ENCODE assay signal across 14 cellular contexts in genomic region chr11:115499891-115500290, GRCh38. TPM values are rescaled to one million over a fixed set of nuclear protein-coding genes. Genes with fewer than 3 reads are reported as not detected.
DNase-seq lines count a peak whose midpoint lies in the region; ATAC-seq, FAIRE-seq and TF ChIP-seq lines count a peak whose summit lies in the region.
"Had no signal": no experiment of that assay in that cellular context is flagged by ENCODE, and none has a peak within 500 bp of the region (broad histone marks: within the 10 kb centered on the region; RNA-seq: fewer than 3 reads in every experiment).

No MANE protein-coding gene starts in this region.

- H3K27me3 ChIP-seq in HepG2 (ENCODE audit: control insufficient read depth in 1 of 2, insufficient read depth in 2 of 2, low read length in 2 of 2): no peaks in the 10 kb centered on the region; a peak in 1 of 5 replicates
- H3K27me3 ChIP-seq in right lobe of liver: no peaks in the 10 kb centered on the region
- peaks cover 11% of the 10 kb centered on the region for H3K27me3 ChIP-seq in hepatocyte

- WGBS in HepG2 (ENCODE audit: low lambda C conversion rate): 85% methylated on average over 2 of the region's 2 CpGs
- 83% methylated on average over 2 of the region's 2 CpGs for WGBS in right lobe of liver (ENCODE audit: insufficient coverage, low coverage, low lambda C conversion rate, missing lambda C conversion rate)
- WGBS in hepatocyte (ENCODE audit: low lambda C conversion rate, missing lambda C conversion rate): 87% methylated on average over 2 of the region's 2 CpGs

- no peaks in the 10 kb centered on the region for H3K9me2 ChIP-seq in hepatocyte (replicated peaks; ENCODE audit: insufficient read depth)

- DNase-seq in HepG2 (ENCODE audit: low spot score) (no peak), right lobe of liver (no peak), caudate nucleus (lab: John Stamatoyannopoulos, UW) (peak in 1 of 61 donors; percentile 19), medulla oblongata (ENCODE audit: extremely low spot score) (peak; percentile 51), activated T-cell treated with anti-CD3 and anti-CD28 coated beads for 4 hours (no peak), hepatocyte (ENCODE audit: low spot score) (no peak), activated gamma-delta T cell treated with Interleukin-2 at 50 U/mL for 16 hours (no peak), epidermal melanocyte (ENCODE audit: insufficient read length, low spot score) (no peak)
- DNase-seq: CD8-positive, alpha-beta memory T cell; NCI-H226; NCI-H524 had no signal

- no peak for TF ChIP-seq CTCF in HepG2 (CRISPR knock-in tag; IDR thresholded peaks at IDR 0.05)
- no peak for TF ChIP-seq CTCF in right lobe of liver (IDR thresholded peaks at IDR 0.05)
- no peak for TF ChIP-seq CTCF in hepatocyte (IDR thresholded peaks at IDR 0.05; ENCODE audit: poor library complexity)

- H3K36me3 ChIP-seq in HepG2 (replicated peaks in 1 of 2; ENCODE audit: control insufficient read depth in 1 of 2, insufficient read depth in 2 of 2, low read length in 2 of 2) (0 out of 5 replicates have a peak, but pooled peaks cover 0 to 1% of the 10 kb centered on the region in 2 experiments), right lobe of liver (no peaks in the 10 kb centered on the region), hepatocyte (replicated peaks; ENCODE audit: insufficient read depth, low read depth) (no peaks in the 10 kb centered on the region)
- H3K36me3 ChIP-seq: BLaER1 treated with 17β-estradiol and CSF1 and Interleukin-3, amounts not matched to agents 10 nM and 100 nM had no signal

- POLR2A ChIA-PET in HepG2 (lab: Yijun Ruan, JAX): interaction anchor here (0.9 to 1.4 kb wide), 4 partner anchors 11 to 293 kb away, joined by 3 to 6 read pairs (median 4); no protein-coding TSS in a partner anchor

- no peak overlapping the region for H3K9ac ChIP-seq in HepG2 (ENCODE audit: insufficient read depth, low read depth, low read length)
- H3K9ac ChIP-seq: BLaER1 treated with 17β-estradiol and CSF1 and Interleukin-3, amounts not matched to agents 10 nM and 100 nM had no signal

- H3K4me3 ChIP-seq in HepG2 (replicated peaks in 1 of 3; ENCODE audit: insufficient read depth in 1 of 3, low read depth in 2 of 3, low read length in 3 of 3) (peak overlapping the region in 1 of 3 experiments; percentile 92; a peak in 1 of 6 replicates), right lobe of liver (no peak overlapping the region), hepatocyte (no peak overlapping the region)
- H3K4me3 ChIP-seq: BLaER1 treated with 17β-estradiol and CSF1 and Interleukin-3, amounts not matched to agents 10 nM and 100 nM; K562 had no signal

- in situ Hi-C loops in HepG2 (cut with HindIII; ENCODE audit: extremely low pct_ligation_motif_present, low pct_unique_long_range_greater_than_20kb): loop anchor here (5.0 kb wide), 1 partner anchor 163 kb away; no protein-coding TSS in a partner anchor

- CTCF ChIA-PET in HepG2 (lab: Yijun Ruan, JAX; ENCODE audit: low intra/inter-chr PET ratio, low total read pairs): no interaction called here

- peaks cover 57% of the 10 kb centered on the region for H3K4me1 ChIP-seq in HepG2 (ENCODE audit: insufficient read depth, low read length)
- peaks cover 0 to 57% (median 8%) of the 10 kb centered on the region in 4 donors for H3K4me1 ChIP-seq in right lobe of liver
- peaks cover 19% of the 10 kb centered on the region for H3K4me1 ChIP-seq in hepatocyte (ENCODE audit: insufficient read depth)

- BruUV-seq in HepG2 (replicated peaks; lab: Mats Ljungman, UMichigan): no TSS peak

- ATAC-seq in HepG2 (no peak), right lobe of liver (no peak)
- ATAC-seq: K562 had no signal

- peak overlapping the region; percentile 87 for H3K4me2 ChIP-seq in HepG2 (ENCODE audit: low read depth, low read length)
- no peak overlapping the region for H3K4me2 ChIP-seq in hepatocyte
- H3K4me2 ChIP-seq: BLaER1 treated with 17β-estradiol and CSF1 and Interleukin-3, amounts not matched to agents 10 nM and 100 nM had no signal

- intact Hi-C loops in HepG2 (cut with micrococcal nuclease; ENCODE audit: unreplicated experiment): loop anchor here (5.0 kb wide), 3 partner anchors 78 to 123 kb away; no protein-coding TSS in a partner anchor
- intact Hi-C loops in right lobe of liver (cut with DNase I): loop anchor here in 1 of 2 donors (10.0 kb wide), 1 partner anchor 165 kb away; no protein-coding TSS in a partner anchor

- H3K79me2 ChIP-seq in HepG2 (ENCODE audit: insufficient read depth, low read length) (peaks cover 86% of the 10 kb centered on the region), hepatocyte (peaks cover 34% of the 10 kb centered on the region)

- H3K27ac ChIP-seq in HepG2 (ENCODE audit: extremely low read length, insufficient read depth, low read length) (peak overlapping the region; percentile 67), right lobe of liver (no peak overlapping the region), caudate nucleus (ENCODE audit: low read depth, low read length) (peak overlapping the region; percentile 36), hepatocyte (no peak overlapping the region)
- H3K27ac ChIP-seq: BLaER1 treated with 17β-estradiol and CSF1 and Interleukin-3, amounts not matched to agents 10 nM and 100 nM had no signal

- no peak overlapping the region for H2AFZ ChIP-seq in HepG2 (ENCODE audit: low read length)
- H2AFZ ChIP-seq in hepatocyte: no peak overlapping the region

- FAIRE-seq in HepG2 (lab: Jason Lieb, UNC): no peak
- FAIRE-seq: A204.1, K562 had no signal

- H3K9me3 ChIP-seq in HepG2 (ENCODE audit: low read length) (no peaks in the 10 kb centered on the region), right lobe of liver (no peaks in the 10 kb centered on the region), hepatocyte (ENCODE audit: low read depth) (no peaks in the 10 kb centered on the region)

- no peak for TF ChIP-seq POLR2A in HepG2 (IDR thresholded peaks at IDR 0.05; ENCODE audit: insufficient read depth in 1 of 2, low read depth in 2 of 2, low read length in 2 of 2)
- no peak for TF ChIP-seq POLR2A in right lobe of liver (IDR thresholded peaks at IDR 0.05)

- no peak for TF ChIP-seq RAD21 in HepG2 (CRISPR knock-in tag; IDR thresholded peaks at IDR 0.05)

- TF ChIP-seq EP300 in HepG2 (IDR thresholded peaks at IDR 0.05; ENCODE audit: low read depth in 2 of 2, low read length in 2 of 2): no peak
- TF ChIP-seq EP300 in HepG2 (CRISPR knock-in tag; IDR thresholded peaks at IDR 0.05; ENCODE audit: borderline replicate concordance): no peak

- H4K20me1 ChIP-seq in HepG2 (ENCODE audit: insufficient read depth, low read length) (peaks cover 4% of the 10 kb centered on the region; the same call in 1 of the 2 replicates), hepatocyte (ENCODE audit: insufficient read depth, poor library complexity, severe bottlenecking) (no peaks in the 10 kb centered on the region)
- H4K20me1 ChIP-seq: BLaER1 treated with 17β-estradiol and CSF1 and Interleukin-3, amounts not matched to agents 10 nM and 100 nM had no signal

TF ChIP-seq in HepG2, 621 proteins besides CTCF, POLR2A, EP300 and RAD21:
- TF ChIP-seq ZNF160 (CRISPR knock-in tag; IDR thresholded peaks at IDR 0.05) (no peak), ZNF619 (CRISPR knock-in tag; IDR thresholded peaks at IDR 0.05) (no peak), JUNB (CRISPR knock-in tag; IDR thresholded peaks at IDR 0.05; ENCODE audit: borderline replicate concordance) (no peak), ATF1 (CRISPR knock-in tag; IDR thresholded peaks at IDR 0.05) (no peak), SIX1 (CRISPR knock-in tag; IDR thresholded peaks at IDR 0.05; ENCODE audit: borderline replicate concordance) (no peak), DMAP1 (CRISPR knock-in tag; IDR thresholded peaks at IDR 0.05) (no peak), ZNF343 (CRISPR knock-in tag; IDR thresholded peaks at IDR 0.05) (no peak), ZNF639 (CRISPR knock-in tag; conservative IDR thresholded peaks at IDR 0.05) (no peak), SCMH1 (CRISPR knock-in tag; IDR thresholded peaks at IDR 0.05; ENCODE audit: borderline replicate concordance) (no peak), HOXA9 (CRISPR knock-in tag; IDR thresholded peaks at IDR 0.05; ENCODE audit: borderline replicate concordance) (no peak)
TF ChIP-seq in HepG2: peak in this region for 0.

RNA-seq across cellular contexts. Expression of gene CADM1, which starts 4.3 kb away (rescaled TPM):
- 62.2 and 122 TPM in 2 replicates for total RNA-seq in HepG2 (2016; rRNA removed; fragmentation: Illumina TruSeq; extraction: Trizol)
- total RNA-seq in HepG2 (2016; cell fraction: cytosol; rRNA removed; fragmentation: Illumina TruSeq; extraction: Trizol; ENCODE audit: low read depth): 20.6 and 22.4 TPM in 2 replicates
- total RNA-seq in HepG2 (2016; cell fraction: insoluble cytoplasmic fraction; rRNA removed; fragmentation: Illumina TruSeq; extraction: Trizol): 50.3 and 115 TPM in 2 replicates
- total RNA-seq in HepG2 (2016; cell fraction: membrane; rRNA removed; fragmentation: Illumina TruSeq; extraction: Trizol): 22.9 and 28.5 TPM in 2 replicates
- 159 and 163 TPM in 2 replicates for total RNA-seq in HepG2 (2016; cell fraction: nucleus; rRNA removed; fragmentation: Illumina TruSeq; extraction: Trizol)
- 61.6 and 71.3 TPM in 2 replicates for polyA plus RNA-seq in HepG2 (2011; rRNA removed)
- 52.5 and 58.8 TPM in 2 replicates for polyA plus RNA-seq in HepG2 (2011; cell fraction: cytosol; rRNA removed)
- 32.4 and 35.9 TPM in 2 replicates for polyA plus RNA-seq in HepG2 (2011; cell fraction: nucleus; rRNA removed)
- 84.1 and 86.8 TPM in 2 replicates for polyA plus RNA-seq in HepG2 (2012)
- polyA plus RNA-seq in HepG2 (2016; cell fraction: cytosol; fragmentation: Illumina TruSeq; extraction: Trizol; ENCODE audit: low read depth): 8.7 and 9.1 TPM in 2 replicates
- polyA plus RNA-seq in HepG2 (2016; cell fraction: insoluble cytoplasmic fraction; fragmentation: Illumina TruSeq; extraction: Trizol; ENCODE audit: low read depth): 40.6 and 51.1 TPM in 2 replicates
- polyA plus RNA-seq in HepG2 (2016; cell fraction: membrane; fragmentation: Illumina TruSeq; extraction: Trizol; ENCODE audit: low read depth): 8.6 and 11.4 TPM in 2 replicates
- 126 and 127 TPM in 2 replicates for polyA plus RNA-seq in HepG2 (2016; cell fraction: nucleus; fragmentation: Illumina TruSeq; extraction: Trizol; ENCODE audit: insufficient read depth, low read depth)
- polyA minus RNA-seq in HepG2 (2011; rRNA and poly(A)+ RNA removed; ENCODE audit: low replicate concordance): 78.2 TPM in 1 of 2 replicates, not detected in the other
- 56.0 and 62.6 TPM in 2 replicates for polyA minus RNA-seq in HepG2 (2011; cell fraction: cytosol; rRNA and poly(A)+ RNA removed)
- 161 and 188 TPM in 2 replicates for polyA minus RNA-seq in HepG2 (2011; cell fraction: nucleus; rRNA and poly(A)+ RNA removed)
- 10 to 100 TPM; 21.1 to 56.7 (median 30.6) TPM for total RNA-seq in right lobe of liver
- 39.1 and 48.4 TPM in 2 replicates for total RNA-seq in hepatocyte
- 54.3 and 74.4 TPM in 2 replicates for polyA plus RNA-seq in hepatocyte
- polyA plus RNA-seq: K562 had no signal

Comparison
In these comparisons a context has a peak if more than half of its experiments do, and no peak if none do; other contexts are left out.
1. H3K27ac ChIP-seq: peak in HepG2 (single experiment) and caudate nucleus (single experiment); none in right lobe of liver (0 of 3) and hepatocyte (single experiment).